ENCODE assay signal across 1 cellular context in genomic region chr18:31738460-31739407, GRCh38.
TF ChIP-seq lines count a peak whose summit lies in the region.

No MANE protein-coding gene starts in this region.

TF ChIP-seq in liver, 16 proteins besides CTCF, POLR2A, EP300 and RAD21 (continued from another document):
- peak; percentile 2 for TF ChIP-seq ZBTB33 (IDR thresholded peaks at IDR 0.05)
